12 cellular contexts compared by ENCODE assay signal in genomic region chr2:222943820-222944219, GRCh38.
DNase-seq lines count a peak whose midpoint lies in the region; ATAC-seq, FAIRE-seq and TF ChIP-seq lines count a peak whose summit lies in the region.
"Had no signal": no experiment of that assay in that cellular context is flagged by ENCODE, and none has a peak within 500 bp of the region (broad histone marks: within the 10 kb centered on the region; RNA-seq: fewer than 3 reads in every experiment).

No MANE protein-coding gene starts in this region.

- no peak for TF ChIP-seq EP300 in K562 (IDR thresholded peaks at IDR 0.05; ENCODE audit: low read length)

- WGBS in K562 (ENCODE audit: insufficient coverage, low coverage, missing lambda C conversion rate), result 63% methylated on average over 1 of the region's 1 CpG

- H3K27me3 ChIP-seq in K562 (ENCODE audit: control insufficient read depth in 2 of 2, insufficient read depth in 2 of 2, low read length in 2 of 2), result no peaks in the 10 kb centered on the region
- H3K27me3 ChIP-seq: BLaER1 treated with 17β-estradiol and CSF1 and Interleukin-3, amounts not matched to agents 10 nM and 100 nM had no signal

- H3K4me2 ChIP-seq in K562 (ENCODE audit: insufficient read depth, low read length), result no peak overlapping the region
- H3K4me2 ChIP-seq: BLaER1 treated with 17β-estradiol and CSF1 and Interleukin-3, amounts not matched to agents 10 nM and 100 nM had no signal

- TF ChIP-seq CTCF in K562 (IDR thresholded peaks at IDR 0.05 in 2 of 3, conservative IDR thresholded peaks at IDR 0.05 in 1 of 3; ENCODE audit: insufficient read depth in 2 of 3, low read depth in 1 of 3, low read length in 3 of 3) (no peak), kidney (IDR thresholded peaks at IDR 0.05; ENCODE audit: borderline replicate concordance, extremely low read depth, insufficient read depth) (no peak)

- peaks cover 11% of the 10 kb centered on the region for H3K79me2 ChIP-seq in K562 (ENCODE audit: control insufficient read depth, insufficient read depth, low read length)

- CTCF ChIA-PET in K562 (lab: Yijun Ruan, JAX; ENCODE audit: low intra/inter-chr PET ratio), result no interaction called here

- H4K20me1 ChIP-seq in K562 (replicated peaks; ENCODE audit: control insufficient read depth, insufficient read depth, low read length), result no peaks in the 10 kb centered on the region

- H3K4me1 ChIP-seq in K562 (replicated peaks in 1 of 2; ENCODE audit: control insufficient read depth in 2 of 2, insufficient read depth in 2 of 2, low read length in 2 of 2), result no peaks in the 10 kb centered on the region
- H3K4me1 ChIP-seq in kidney (ENCODE audit: control insufficient read depth in 1 of 2, insufficient read depth in 1 of 2, low read depth in 1 of 2, low read length in 2 of 2), result no peaks in the 10 kb centered on the region
- H3K4me1 ChIP-seq: BLaER1 treated with 17β-estradiol and CSF1 and Interleukin-3, amounts not matched to agents 10 nM and 100 nM had no signal

- in situ Hi-C loops in K562 (cut with MboI), result no loop called here

- no peak overlapping the region for H3K9ac ChIP-seq in K562 (ENCODE audit: insufficient read depth in 1 of 2, low read depth in 2 of 2, low read length in 2 of 2)
- no peak overlapping the region for H3K9ac ChIP-seq in kidney (ENCODE audit: low read length in 2 of 2)
- H3K9ac ChIP-seq: BLaER1 treated with 17β-estradiol and CSF1 and Interleukin-3, amounts not matched to agents 10 nM and 100 nM had no signal

- FAIRE-seq in K562 (lab: Jason Lieb, UNC) (no peak), kidney (lab: Jason Lieb, UNC) (no peak)

- H3K9me3 ChIP-seq in K562 (replicated peaks; ENCODE audit: control insufficient read depth, insufficient read depth, low read depth, low read length), result no peaks in the 10 kb centered on the region
- H3K9me3 ChIP-seq in kidney (ENCODE audit: control insufficient read depth in 1 of 2, low read length in 2 of 2), result peaks cover under 1 to 4% of the 10 kb centered on the region in 2 donors

- no peak overlapping the region for H3K27ac ChIP-seq in K562 (ENCODE audit: extremely low read depth, low read depth, low read length)
- H3K27ac ChIP-seq in kidney (ENCODE audit: low read depth in 2 of 2, low read length in 2 of 2), result peak overlapping the region in 1 of 2 donors; percentile 28
- H3K27ac ChIP-seq: BLaER1 treated with 17β-estradiol and CSF1 and Interleukin-3, amounts not matched to agents 10 nM and 100 nM had no signal

- no peak for TF ChIP-seq POLR2A in K562 (conservative IDR thresholded peaks at IDR 0.05)

- POLR2A ChIA-PET in K562 (lab: Yijun Ruan, JAX), result interaction anchor here (1.2 kb wide), 1 partner anchor 15 kb away, joined by 3 read pairs; no protein-coding TSS in a partner anchor

- intact Hi-C loops in K562 (cut with micrococcal nuclease) (no loop called here), kidney (cut with DNase I) (no loop called here)

- H3K4me3 ChIP-seq in K562, result no peak overlapping the region
- H3K4me3 ChIP-seq in kidney (ENCODE audit: low read length in 2 of 2), result no peak overlapping the region
- H3K4me3 ChIP-seq: BLaER1 treated with 17β-estradiol and CSF1 and Interleukin-3, amounts not matched to agents 10 nM and 100 nM had no signal

- no peak for TF ChIP-seq RAD21 in K562 (CRISPR knock-in tag; conservative IDR thresholded peaks at IDR 0.05 in 1 of 2, IDR thresholded peaks at IDR 0.05 in 1 of 2)

- H3K9me1 ChIP-seq in K562 (ENCODE audit: control insufficient read depth, insufficient read depth, low read length), result no peaks in the 10 kb centered on the region

- peaks cover 31% of the 10 kb centered on the region; the same call in 2 of the 3 replicates for H3K36me3 ChIP-seq in K562 (ENCODE audit: control insufficient read depth, insufficient read depth, low read length)
- H3K36me3 ChIP-seq in kidney (ENCODE audit: control insufficient read depth in 1 of 2, insufficient read depth in 2 of 2, low read length in 2 of 2), result peaks cover 8% of the 10 kb centered on the region in 2 donors

- ATAC-seq in GM19397 (IDR thresholded peaks at IDR 0.05; ENCODE audit: unreplicated experiment) (peak; percentile 51), HG03045 (IDR thresholded peaks at IDR 0.05; ENCODE audit: unreplicated experiment) (peak; percentile 85), K562 (no peak), left lobe of liver (no peak)
- ATAC-seq: naive thymus-derived CD4-positive, alpha-beta T cell had no signal

- DNase-seq in AG08395 (ENCODE audit: low spot score), result peak; percentile 5
- no peak for DNase-seq in K562 (ENCODE audit: extremely low read depth in 1 of 4, low spot score in 3 of 4)
- DNase-seq in left lobe of liver (ENCODE audit: low spot score), result no peak
- no peak for DNase-seq in activated naive CD4-positive, alpha-beta T cell treated with anti-CD3 and anti-CD28 coated beads, Interleukin-2, amount 50 U/mL, for 16 hours
- DNase-seq in kidney, result no peak
- DNase-seq in NCI-H524 (lab: John Stamatoyannopoulos, UW), result no peak
- DNase-seq: activated effector memory CD4-positive, alpha-beta T cell treated with Interleukin-2 at 50 U/mL for 16 hours; naive thymus-derived CD4-positive, alpha-beta T cell; NCI-H187 treated with DMSO at 0.1 percent for 48 hours had no signal

- H2AFZ ChIP-seq in K562 (ENCODE audit: low read depth, low read length), result no peak overlapping the region

- BruUV-seq in K562 (replicated peaks; lab: Mats Ljungman, UMichigan), result no TSS peak

TF ChIP-seq in K562, 482 proteins besides CTCF, POLR2A, EP300 and RAD21:
- 0 out of 2 replicates have a peak, but pooled peaks have one; percentile 18 for TF ChIP-seq MAFK (IDR thresholded peaks at IDR 0.05; ENCODE audit: low read length)
- TF ChIP-seq MAFG (tag; conservative IDR thresholded peaks at IDR 0.05), result 0 out of 2 replicates have a peak, but pooled peaks have one; percentile 50
- TF ChIP-seq MAFF (IDR thresholded peaks at IDR 0.05; ENCODE audit: low read length), result peak; percentile 34; the same call in 1 of the 2 replicates
- TF ChIP-seq TARDBP (IDR thresholded peaks at IDR 0.05), result no peak
- no peak for TF ChIP-seq TRIM25 (IDR thresholded peaks at IDR 0.05; ENCODE audit: borderline replicate concordance)
- TF ChIP-seq POLR2AphosphoS5 (IDR thresholded peaks at IDR 0.05; ENCODE audit: control insufficient read depth, insufficient read depth, low read depth, low read length), result 0 out of 2 replicates have a peak, but pooled peaks have one; percentile 8
- peak; percentile 80 for TF ChIP-seq ZNF316 (IDR thresholded peaks at IDR 0.05)
- TF ChIP-seq C11orf30 (IDR thresholded peaks at IDR 0.05; ENCODE audit: low read depth), result peak; percentile 64; the same call in 1 of the 2 replicates
- no peak for TF ChIP-seq ZNF165 (CRISPR knock-in tag; IDR thresholded peaks at IDR 0.05; ENCODE audit: borderline replicate concordance)

Comparison
In these comparisons a context has a peak if more than half of its experiments do, and no peak if none do; other contexts are left out.
1. ATAC-seq: peak in GM19397 (single experiment) and HG03045 (single experiment); none in K562 (single experiment) and left lobe of liver (single experiment).